ENCODE assay signal across 11 cellular contexts in the genomic region with DNA sequence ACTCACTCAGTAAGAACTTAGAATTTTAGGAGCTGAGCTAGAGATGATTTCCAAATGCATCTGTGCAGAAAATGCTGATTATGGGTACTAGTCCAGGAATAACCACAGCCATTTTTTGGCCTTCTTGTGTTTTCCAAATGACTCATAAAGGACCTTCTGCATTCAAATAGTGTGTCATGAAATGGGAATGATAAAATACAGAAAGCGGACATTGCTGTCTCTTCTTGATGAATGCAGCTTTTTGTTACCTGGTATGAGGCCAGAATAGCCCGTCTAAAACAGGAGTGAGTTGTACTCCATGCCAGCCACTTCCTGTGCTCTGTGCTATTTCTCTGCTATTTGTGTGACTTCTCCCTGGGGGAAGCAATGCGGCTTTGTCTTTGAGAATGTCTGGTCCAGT. TPM values are rescaled to one million over a fixed set of nuclear protein-coding genes. Genes with fewer than 3 reads are reported as not detected.
DNase-seq lines count a peak whose midpoint lies in the region; ATAC-seq and TF ChIP-seq lines count a peak whose summit lies in the region.
"Had no signal": no experiment of that assay in that cellular context is flagged by ENCODE, and none has a peak within 500 bp of the region (broad histone marks: within the 10 kb centered on the region; RNA-seq: fewer than 3 reads in every experiment).

No MANE protein-coding gene starts in this region.

- H3K9me3 Mint-ChIP-seq in Calu3 (ENCODE audit: low read depth, unreplicated experiment): no peaks in the 10 kb centered on the region

- no peaks in the 10 kb centered on the region for H3K27me3 ChIP-seq in MG63

- H3K27ac Mint-ChIP-seq in Calu3 (ENCODE audit: unreplicated experiment): no peak overlapping the region

- no TSS peak for BruUV-seq in Calu3 (replicated peaks; lab: Mats Ljungman, UMichigan)

- no peak for ATAC-seq in GM21576 (IDR thresholded peaks at IDR 0.05; ENCODE audit: unreplicated experiment)

- no peak overlapping the region for H3K4me3 Mint-ChIP-seq in Calu3 (ENCODE audit: low read depth, unreplicated experiment)

- no peaks in the 10 kb centered on the region for H3K27me3 Mint-ChIP-seq in Calu3 (ENCODE audit: unreplicated experiment)

- H3K36me3 Mint-ChIP-seq in Calu3 (ENCODE audit: insufficient read depth, unreplicated experiment): no peaks in the 10 kb centered on the region

- H3K36me3 ChIP-seq in MG63: no peaks in the 10 kb centered on the region

- peaks cover 6% of the 10 kb centered on the region for H3K4me1 Mint-ChIP-seq in Calu3 (ENCODE audit: low read depth, unreplicated experiment)

- DNase-seq in Calu3 (peak; percentile 32), MG63 (peak; percentile 75), cerebellar cortex (ENCODE audit: low spot score) (peak; percentile 14), myocyte (ENCODE audit: low read depth) (peak; percentile 67), DMS153 treated with DMSO at 0.1 percent for 48 hours (lab: John Stamatoyannopoulos, UW; ENCODE audit: unreplicated experiment) (no peak), NCI-H146 treated with DMSO at 0.1 percent for 48 hours (lab: John Stamatoyannopoulos, UW; ENCODE audit: unreplicated experiment) (no peak), NCI-H82 treated with DMSO at 0.1 percent for 48 hours (lab: John Stamatoyannopoulos, UW; ENCODE audit: unreplicated experiment) (no peak)
- DNase-seq: activated T-cell treated with anti-CD3 and anti-CD28 coated beads for 4 hours, caudate nucleus, NCI-H1105 treated with DMSO at 0.1 percent for 48 hours had no signal

- CTCF ChIA-PET in Calu3 (lab: Charles Lee): interaction anchor here (0.7 to 0.8 kb wide), 2 partner anchors 59 to 309 kb away, joined by 3 read pairs; no protein-coding TSS in a partner anchor

- no peak overlapping the region for H3K4me3 ChIP-seq in MG63

- TF ChIP-seq CTCF in Calu3 (IDR thresholded peaks at IDR 0.05; ENCODE audit: unreplicated experiment): no peak

- intact Hi-C loops in Calu3 (cut with micrococcal nuclease; ENCODE audit: unreplicated experiment): loop anchor here (2.0 to 10.0 kb wide), 2 partner anchors 43 to 281 kb away; no protein-coding TSS in a partner anchor

- H3K9me3 ChIP-seq in MG63: no peaks in the 10 kb centered on the region

RNA-seq across cellular contexts. Expression of a gene that starts 20.5 kb away (rescaled TPM):
- total RNA-seq in Calu3 (2022): 7.0 and 10.9 TPM in 2 replicates
- total RNA-seq in MG63 (2014; rRNA removed; shearing (Covaris generic); ENCODE audit: low replicate concordance): 5.4 and 13.8 TPM in 2 replicates
- total RNA-seq in myocyte: 2.2 TPM in 2 replicates
- 1.3 TPM for polyA plus RNA-seq in myocyte (2012)

Comparison
In these comparisons a context has a peak if more than half of its experiments do, and no peak if none do; other contexts are left out.
1. DNase-seq: peak in Calu3 (single experiment), MG63 (single experiment), cerebellar cortex (single experiment) and myocyte (single experiment); none in DMS153 treated with DMSO at 0.1 percent for 48 hours (single experiment), NCI-H146 treated with DMSO at 0.1 percent for 48 hours (single experiment) and NCI-H82 treated with DMSO at 0.1 percent for 48 hours (single experiment).